In genomic region chr1:6090996-6091822, GRCh38 we compare ENCODE assay signal across 18 cellular contexts. TPM values are rescaled to one million over a fixed set of nuclear protein-coding genes. Genes with fewer than 3 reads are reported as not detected.
DNase-seq lines count a peak whose midpoint lies in the region; ATAC-seq and TF ChIP-seq lines count a peak whose summit lies in the region.
"Had no signal": no experiment of that assay in that cellular context is flagged by ENCODE, and none has a peak within 500 bp of the region (broad histone marks: within the 10 kb centered on the region; RNA-seq: fewer than 3 reads in every experiment).

No MANE protein-coding gene starts in this region.

- no peak overlapping the region for H3K4me2 ChIP-seq in neuronal stem cell (ENCODE audit: insufficient read depth, low read length, poor library complexity, severe bottlenecking)
- H3K4me2 ChIP-seq: GM23338 had no signal

- H3K23ac ChIP-seq in neuronal stem cell (ENCODE audit: low read depth, low read length, poor library complexity): peak overlapping the region; percentile 65

- no peaks in the 10 kb centered on the region for H3K9me3 Mint-ChIP-seq in activated T-cell treated with anti-CD3 and anti-CD28 coated beads, Interleukin-2, amount 50 U/mL, for 24 hours
- H3K9me3 Mint-ChIP-seq in CD8-positive, alpha-beta T cell: no peaks in the 10 kb centered on the region
- H3K9me3 Mint-ChIP-seq: CD4-positive, alpha-beta memory T cell; GM23338 had no signal

- no peak overlapping the region for H3K27ac ChIP-seq in CD8-positive, alpha-beta T cell (ENCODE audit: low read depth, low read length)
- H3K27ac ChIP-seq in neuronal stem cell (replicated peaks; ENCODE audit: low read length) (no peak overlapping the region), gastrocnemius medialis (no peak overlapping the region), ovary (no peak overlapping the region)
- H3K27ac ChIP-seq: C4-2B had no signal

- H3K4me3 ChIP-seq in CD8-positive, alpha-beta T cell (ENCODE audit: low read depth, low read length): no peak overlapping the region
- H3K4me3 ChIP-seq in neuronal stem cell (ENCODE audit: low read length in 2 of 2) (no peak overlapping the region), gastrocnemius medialis (no peak overlapping the region), ovary (no peak overlapping the region)
- H3K4me3 ChIP-seq: GM23338 had no signal

- peaks cover 1% of the 10 kb centered on the region for H3K79me1 ChIP-seq in neuronal stem cell (ENCODE audit: low read depth, low read length)

- no peak overlapping the region for H3K4me3 Mint-ChIP-seq in activated T-cell treated with anti-CD3 and anti-CD28 coated beads, Interleukin-2, amount 50 U/mL, for 24 hours
- no peak overlapping the region for H3K4me3 Mint-ChIP-seq in CD8-positive, alpha-beta T cell
- H3K4me3 Mint-ChIP-seq: CD4-positive, alpha-beta memory T cell; GM23338 had no signal

- WGBS in neuronal stem cell (ENCODE audit: extremely low coverage in 2 of 2, insufficient read length in 2 of 2, insufficient replicate concordance in 1 of 2), 2 donors: no CpG with 5 or more reads among the region's 25 CpGs
- 84 to 90% (median 89%) methylated on average over 25 of the region's 25 CpGs for WGBS in ovary, 3 donors

- no peak overlapping the region for H4K91ac ChIP-seq in neuronal stem cell (ENCODE audit: low read depth, low read length, poor library complexity)

- no peak overlapping the region for H2AFZ ChIP-seq in neuronal stem cell (ENCODE audit: low read length)
- H2AFZ ChIP-seq: GM23338 had no signal

- CTCF ChIA-PET in CD8-positive, alpha-beta T cell (lab: Charles Lee): no interaction called here

- H3K18ac ChIP-seq in neuronal stem cell (ENCODE audit: low read length): no peak overlapping the region

- peaks cover 26% of the 10 kb centered on the region for H3K36me3 ChIP-seq in CD8-positive, alpha-beta T cell (ENCODE audit: insufficient read depth, low read length)
- H3K36me3 ChIP-seq in neuronal stem cell (replicated peaks in 1 of 2; ENCODE audit: control insufficient read depth in 2 of 2, insufficient read depth in 2 of 2, low read length in 2 of 2) (no peaks in the 10 kb centered on the region), gastrocnemius medialis (no peaks in the 10 kb centered on the region), ovary (no peaks in the 10 kb centered on the region)

- TF ChIP-seq EP300 in ovary (IDR thresholded peaks at IDR 0.05): no peak

- no peak for TF ChIP-seq CTCF in CD8-positive, alpha-beta T cell (IDR thresholded peaks at IDR 0.05)
- no peak for TF ChIP-seq CTCF in gastrocnemius medialis (IDR thresholded peaks at IDR 0.05 in 4 of 5, conservative IDR thresholded peaks at IDR 0.05 in 1 of 5)
- no peak for TF ChIP-seq CTCF in ovary (IDR thresholded peaks at IDR 0.05)

- in situ Hi-C loops in gastrocnemius medialis (cut with MboI; ENCODE audit: low sequenced_read_pairs in 4 of 4): no loop called here

- no peak overlapping the region for H3K4ac ChIP-seq in neuronal stem cell (ENCODE audit: low read length)

- H2BK5ac ChIP-seq in neuronal stem cell (ENCODE audit: low read length): no peak overlapping the region

- no peaks in the 10 kb centered on the region for H3K27me3 ChIP-seq in CD8-positive, alpha-beta T cell (ENCODE audit: insufficient read depth, low read length)
- H3K27me3 ChIP-seq in neuronal stem cell (ENCODE audit: control insufficient read depth in 3 of 3, insufficient read depth in 3 of 3, low read depth in 1 of 3, low read length in 3 of 3) (peaks cover 0 to 44% (median 0%) of the 10 kb centered on the region in 3 experiments), gastrocnemius medialis (peaks cover 0 to 2% (median 0%) of the 10 kb centered on the region in 3 donors), ovary (no peaks in the 10 kb centered on the region)

- H2BK15ac ChIP-seq in neuronal stem cell (ENCODE audit: low read length): no peak overlapping the region

- peak overlapping the region; percentile 30 for H3K27ac Mint-ChIP-seq in activated T-cell treated with anti-CD3 and anti-CD28 coated beads, Interleukin-2, amount 50 U/mL, for 24 hours
- H3K27ac Mint-ChIP-seq in CD8-positive, alpha-beta T cell: peak overlapping the region; percentile 63
- H3K27ac Mint-ChIP-seq: GM23338 had no signal

- intact Hi-C loops in CD8-positive, alpha-beta T cell (cut with DNase I, micrococcal nuclease): no loop called here
- intact Hi-C loops in gastrocnemius medialis (cut with DNase I; ENCODE audit: low total_unique reads): no loop called here
- intact Hi-C loops in ovary (cut with DNase I): no loop called here

- no peak for DNase-seq in activated T-cell treated with anti-CD3 and anti-CD28 coated beads, Interleukin-2, amount 50 U/mL, for 24 hours
- DNase-seq in activated T-cell treated with anti-CD3 and anti-CD28 coated beads, Interleukin-2, amount 50 U/mL, for 1 hour: no peak
- DNase-seq in CD8-positive, alpha-beta T cell: no peak
- DNase-seq in NCI-H2227 treated with DMSO at 0.1 percent for 48 hours (lab: John Stamatoyannopoulos, UW) (peak; percentile 31), neuronal stem cell (ENCODE audit: low spot score) (no peak), NCI-H128 (lab: John Stamatoyannopoulos, UW; ENCODE audit: unreplicated experiment) (no peak), gastrocnemius medialis (no peak), ovary (no peak)
- DNase-seq: ACHN; CD4-positive, alpha-beta memory T cell; COR-L47; DMS153; DMS79 treated with DMSO at 0.1 percent for 48 hours; EL; H7 had no signal

- no peak for ATAC-seq in CD8-positive, alpha-beta T cell
- ATAC-seq in gastrocnemius medialis: no peak
- ATAC-seq: GM23338, HepG2 had no signal

- no peaks in the 10 kb centered on the region for H3K4me1 Mint-ChIP-seq in activated T-cell treated with anti-CD3 and anti-CD28 coated beads, Interleukin-2, amount 50 U/mL, for 24 hours (ENCODE audit: low read depth)
- H3K4me1 Mint-ChIP-seq in CD8-positive, alpha-beta T cell (ENCODE audit: low read depth): no peaks in the 10 kb centered on the region
- H3K4me1 Mint-ChIP-seq: CD4-positive, alpha-beta memory T cell; GM23338 had no signal

- H3K9ac ChIP-seq in neuronal stem cell (ENCODE audit: low read depth, low read length, poor library complexity): no peak overlapping the region

- TF ChIP-seq POLR2A in gastrocnemius medialis (IDR thresholded peaks at IDR 0.05): no peak
- no peak for TF ChIP-seq POLR2A in ovary (IDR thresholded peaks at IDR 0.05)

- H2BK12ac ChIP-seq in neuronal stem cell (ENCODE audit: low read length): no peak overlapping the region

- H3K9me3 ChIP-seq in CD8-positive, alpha-beta T cell (ENCODE audit: low read length): no peaks in the 10 kb centered on the region
- H3K9me3 ChIP-seq in neuronal stem cell (replicated peaks in 1 of 2; ENCODE audit: control insufficient read depth in 2 of 2, insufficient read depth in 1 of 2, low read depth in 1 of 2, low read length in 2 of 2): no peaks in the 10 kb centered on the region
- no peaks in the 10 kb centered on the region for H3K9me3 ChIP-seq in gastrocnemius medialis
- H3K9me3 ChIP-seq in ovary: no peaks in the 10 kb centered on the region

- H2AK5ac ChIP-seq in neuronal stem cell (ENCODE audit: low read depth, low read length): peak overlapping the region; percentile 88

- H3K36me3 Mint-ChIP-seq in activated T-cell treated with anti-CD3 and anti-CD28 coated beads, Interleukin-2, amount 50 U/mL, for 24 hours (ENCODE audit: low read depth): peaks cover 76% of the 10 kb centered on the region
- peaks cover 63% of the 10 kb centered on the region for H3K36me3 Mint-ChIP-seq in CD8-positive, alpha-beta T cell

- H3K14ac ChIP-seq in neuronal stem cell (ENCODE audit: low read length): no peak overlapping the region

- no peaks in the 10 kb centered on the region for H3K27me3 Mint-ChIP-seq in activated T-cell treated with anti-CD3 and anti-CD28 coated beads, Interleukin-2, amount 50 U/mL, for 24 hours
- H3K27me3 Mint-ChIP-seq in CD8-positive, alpha-beta T cell (ENCODE audit: low read depth): no peaks in the 10 kb centered on the region
- H3K27me3 Mint-ChIP-seq: CD4-positive, alpha-beta memory T cell had no signal

- no peaks in the 10 kb centered on the region for H3K4me1 ChIP-seq in CD8-positive, alpha-beta T cell (ENCODE audit: insufficient read depth, low read length)
- H3K4me1 ChIP-seq in neuronal stem cell (ENCODE audit: control insufficient read depth in 2 of 2, insufficient read depth in 1 of 2, low read depth in 1 of 2, low read length in 2 of 2) (no peaks in the 10 kb centered on the region), gastrocnemius medialis (no peaks in the 10 kb centered on the region), ovary (ENCODE audit: insufficient read depth) (no peaks in the 10 kb centered on the region)

- POLR2A ChIA-PET in CD8-positive, alpha-beta T cell (lab: Charles Lee): no interaction called here

- H4K8ac ChIP-seq in neuronal stem cell (ENCODE audit: low read depth, low read length): no peak overlapping the region

- H2BK120ac ChIP-seq in neuronal stem cell (ENCODE audit: low read depth, low read length): no peak overlapping the region

RNA-seq across cellular contexts. Expression of gene KCNAB2, which starts 45.5 kb away (rescaled TPM):
- total RNA-seq in CD8-positive, alpha-beta T cell: 100 to 1,000 TPM; 152 to 163 TPM
- 5.4 TPM for polyA plus RNA-seq in neuronal stem cell (2013, experiment 1 of 2)
- polyA plus RNA-seq in neuronal stem cell (2013, experiment 2 of 2): 6.0 TPM
- total RNA-seq in gastrocnemius medialis: 1 to 10 TPM; 2.8 to 7.8 (median 4.5) TPM
- 10 to 100 TPM in 2 of 7 donors, 1 to 10 TPM in 5; 2.9 to 18.3 (median 8.0) TPM for total RNA-seq in ovary
- polyA plus RNA-seq in ovary: 1 to 10 TPM; 5.4 to 6.3 TPM

Comparison
In these comparisons a context has a peak if more than half of its experiments do, and no peak if none do; other contexts are left out.
1. RNA of gene KCNAB2, which starts 45.5 kb away (total RNA-seq): 152 to 163 TPM in CD8-positive, alpha-beta T cell; 2.9 to 18.3 TPM in ovary and 2.8 to 7.8 TPM in gastrocnemius medialis; every median in the first group is over 4 times any median in the second.